Comparison of ENCODE assay signal across 1 cellular context in the genomic region with DNA sequence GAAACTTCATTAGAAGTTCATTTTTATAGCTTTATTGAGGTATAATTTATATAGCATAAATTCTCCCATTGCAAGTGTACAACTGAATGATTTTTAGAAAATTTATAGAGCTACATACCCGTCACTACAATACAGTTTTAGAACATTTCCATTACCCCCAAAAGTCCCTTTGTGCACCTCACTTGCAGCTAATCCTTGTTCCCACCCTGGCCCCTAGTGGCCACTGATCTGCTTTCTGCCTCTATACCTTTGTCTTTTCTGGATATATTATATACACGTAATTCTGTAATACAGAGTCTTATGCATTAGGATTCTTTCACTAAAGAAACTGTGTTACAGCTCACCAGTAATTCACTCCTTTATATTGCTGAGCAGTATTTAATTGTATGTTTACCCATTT.
TF ChIP-seq lines count a peak whose summit lies in the region.

No MANE protein-coding gene starts in this region.

TF ChIP-seq in WTC11, 78 proteins besides CTCF, POLR2A, EP300 and RAD21 (continued from another document):
- TF ChIP-seq, protein P1, sequence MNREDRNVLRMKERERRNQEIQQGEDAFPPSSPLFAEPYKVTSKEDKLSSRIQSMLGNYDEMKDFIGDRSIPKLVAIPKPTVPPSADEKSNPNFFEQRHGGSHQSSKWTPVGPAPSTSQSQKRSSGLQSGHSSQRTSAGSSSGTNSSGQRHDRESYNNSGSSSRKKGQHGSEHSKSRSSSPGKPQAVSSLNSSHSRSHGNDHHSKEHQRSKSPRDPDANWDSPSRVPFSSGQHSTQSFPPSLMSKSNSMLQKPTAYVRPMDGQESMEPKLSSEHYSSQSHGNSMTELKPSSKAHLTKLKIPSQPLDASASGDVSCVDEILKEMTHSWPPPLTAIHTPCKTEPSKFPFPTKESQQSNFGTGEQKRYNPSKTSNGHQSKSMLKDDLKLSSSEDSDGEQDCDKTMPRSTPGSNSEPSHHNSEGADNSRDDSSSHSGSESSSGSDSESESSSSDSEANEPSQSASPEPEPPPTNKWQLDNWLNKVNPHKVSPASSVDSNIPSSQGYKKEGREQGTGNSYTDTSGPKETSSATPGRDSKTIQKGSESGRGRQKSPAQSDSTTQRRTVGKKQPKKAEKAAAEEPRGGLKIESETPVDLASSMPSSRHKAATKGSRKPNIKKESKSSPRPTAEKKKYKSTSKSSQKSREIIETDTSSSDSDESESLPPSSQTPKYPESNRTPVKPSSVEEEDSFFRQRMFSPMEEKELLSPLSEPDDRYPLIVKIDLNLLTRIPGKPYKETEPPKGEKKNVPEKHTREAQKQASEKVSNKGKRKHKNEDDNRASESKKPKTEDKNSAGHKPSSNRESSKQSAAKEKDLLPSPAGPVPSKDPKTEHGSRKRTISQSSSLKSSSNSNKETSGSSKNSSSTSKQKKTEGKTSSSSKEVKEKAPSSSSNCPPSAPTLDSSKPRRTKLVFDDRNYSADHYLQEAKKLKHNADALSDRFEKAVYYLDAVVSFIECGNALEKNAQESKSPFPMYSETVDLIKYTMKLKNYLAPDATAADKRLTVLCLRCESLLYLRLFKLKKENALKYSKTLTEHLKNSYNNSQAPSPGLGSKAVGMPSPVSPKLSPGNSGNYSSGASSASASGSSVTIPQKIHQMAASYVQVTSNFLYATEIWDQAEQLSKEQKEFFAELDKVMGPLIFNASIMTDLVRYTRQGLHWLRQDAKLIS (CRISPR knock-in tag; IDR thresholded peaks at IDR 0.05; ENCODE audit: borderline replicate concordance): no peak
- no peak for TF ChIP-seq NR2C2 (CRISPR knock-in tag; IDR thresholded peaks at IDR 0.05)
- TF ChIP-seq NFE2L1 (CRISPR knock-in tag; IDR thresholded peaks at IDR 0.05): no peak
- TF ChIP-seq, protein P2, sequence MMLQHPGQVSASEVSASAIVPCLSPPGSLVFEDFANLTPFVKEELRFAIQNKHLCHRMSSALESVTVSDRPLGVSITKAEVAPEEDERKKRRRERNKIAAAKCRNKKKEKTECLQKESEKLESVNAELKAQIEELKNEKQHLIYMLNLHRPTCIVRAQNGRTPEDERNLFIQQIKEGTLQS (CRISPR knock-in tag; conservative IDR thresholded peaks at IDR 0.05): no peak
- TF ChIP-seq, protein P3, sequence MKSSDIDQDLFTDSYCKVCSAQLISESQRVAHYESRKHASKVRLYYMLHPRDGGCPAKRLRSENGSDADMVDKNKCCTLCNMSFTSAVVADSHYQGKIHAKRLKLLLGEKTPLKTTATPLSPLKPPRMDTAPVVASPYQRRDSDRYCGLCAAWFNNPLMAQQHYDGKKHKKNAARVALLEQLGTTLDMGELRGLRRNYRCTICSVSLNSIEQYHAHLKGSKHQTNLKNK (CRISPR knock-in tag; IDR thresholded peaks at IDR 0.05): no peak
- no peak for TF ChIP-seq RELA (CRISPR knock-in tag; IDR thresholded peaks at IDR 0.05; ENCODE audit: borderline replicate concordance)
- TF ChIP-seq GTF2I (CRISPR knock-in tag; conservative IDR thresholded peaks at IDR 0.05): no peak
- TF ChIP-seq, protein P4, sequence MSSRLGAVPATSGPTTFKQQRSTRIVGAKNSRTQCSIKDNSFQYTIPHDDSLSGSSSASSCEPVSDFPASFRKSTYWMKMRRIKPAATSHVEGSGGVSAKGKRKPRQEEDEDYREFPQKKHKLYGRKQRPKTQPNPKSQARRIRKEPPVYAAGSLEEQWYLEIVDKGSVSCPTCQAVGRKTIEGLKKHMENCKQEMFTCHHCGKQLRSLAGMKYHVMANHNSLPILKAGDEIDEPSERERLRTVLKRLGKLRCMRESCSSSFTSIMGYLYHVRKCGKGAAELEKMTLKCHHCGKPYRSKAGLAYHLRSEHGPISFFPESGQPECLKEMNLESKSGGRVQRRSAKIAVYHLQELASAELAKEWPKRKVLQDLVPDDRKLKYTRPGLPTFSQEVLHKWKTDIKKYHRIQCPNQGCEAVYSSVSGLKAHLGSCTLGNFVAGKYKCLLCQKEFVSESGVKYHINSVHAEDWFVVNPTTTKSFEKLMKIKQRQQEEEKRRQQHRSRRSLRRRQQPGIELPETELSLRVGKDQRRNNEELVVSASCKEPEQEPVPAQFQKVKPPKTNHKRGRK (CRISPR knock-in tag; IDR thresholded peaks at IDR 0.05; ENCODE audit: borderline replicate concordance): no peak
- TF ChIP-seq ZNF138 (CRISPR knock-in tag; conservative IDR thresholded peaks at IDR 0.05): no peak
- TF ChIP-seq, protein P5, sequence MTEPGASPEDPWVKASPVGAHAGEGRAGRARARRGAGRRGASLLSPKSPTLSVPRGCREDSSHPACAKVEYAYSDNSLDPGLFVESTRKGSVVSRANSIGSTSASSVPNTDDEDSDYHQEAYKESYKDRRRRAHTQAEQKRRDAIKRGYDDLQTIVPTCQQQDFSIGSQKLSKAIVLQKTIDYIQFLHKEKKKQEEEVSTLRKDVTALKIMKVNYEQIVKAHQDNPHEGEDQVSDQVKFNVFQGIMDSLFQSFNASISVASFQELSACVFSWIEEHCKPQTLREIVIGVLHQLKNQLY (CRISPR knock-in tag; IDR thresholded peaks at IDR 0.05): no peak
- no peak for TF ChIP-seq GABPB1 (CRISPR knock-in tag; IDR thresholded peaks at IDR 0.05)
